Comparison of ENCODE assay signal across 17 cellular contexts in genomic region chr17:7029096-7029495, GRCh38. TPM values are rescaled to one million over a fixed set of nuclear protein-coding genes. Genes with fewer than 3 reads are reported as not detected.
DNase-seq lines count a peak whose midpoint lies in the region; ATAC-seq and TF ChIP-seq lines count a peak whose summit lies in the region.
"Had no signal": no experiment of that assay in that cellular context is flagged by ENCODE, and none has a peak within 500 bp of the region (broad histone marks: within the 10 kb centered on the region; RNA-seq: fewer than 3 reads in every experiment).

No MANE protein-coding gene starts in this region.

- H3K27ac ChIP-seq in right cardiac atrium (ENCODE audit: low read length) (peak overlapping the region; percentile 69), osteoblast (ENCODE audit: low read depth, low read length) (no peak overlapping the region)

- DNase-seq in right cardiac atrium: no peak
- DNase-seq in left cardiac atrium: no peak
- no peak for DNase-seq in naive B cell
- DNase-seq in GM19238 (ENCODE audit: insufficient read length, low spot score): no peak
- no peak for DNase-seq in osteoblast (ENCODE audit: insufficient read length, low spot score, missing footprints)
- DNase-seq: cortex of kidney, left colon, NCI-H187 treated with DMSO at 0.1 percent for 48 hours, NCI-H524, SK-N-SH had no signal

- intact Hi-C loops in right cardiac atrium (cut with DNase I): no loop called here
- intact Hi-C loops in left cardiac atrium (cut with DNase I): no loop called here

- H3K9me3 ChIP-seq in right cardiac atrium (ENCODE audit: control insufficient read depth, low read length) (no peaks in the 10 kb centered on the region), osteoblast (ENCODE audit: low read depth, low read length) (no peaks in the 10 kb centered on the region)
- H3K9me3 ChIP-seq: ascending aorta, SK-N-SH had no signal

- TF ChIP-seq CTCF in osteoblast (IDR thresholded peaks at IDR 0.05; ENCODE audit: extremely low read depth, low read depth, low read length): no peak

- no peaks in the 10 kb centered on the region for H3K27me3 ChIP-seq in right cardiac atrium (ENCODE audit: control insufficient read depth, insufficient read depth)
- H3K27me3 ChIP-seq in osteoblast (ENCODE audit: insufficient read depth, low read length): no peaks in the 10 kb centered on the region
- H3K27me3 ChIP-seq: ascending aorta had no signal

- H3K4me3 ChIP-seq in right cardiac atrium (ENCODE audit: low read length) (no peak overlapping the region), osteoblast (ENCODE audit: insufficient read depth, low read length) (no peak overlapping the region)
- H3K4me3 ChIP-seq: ascending aorta had no signal

- H3K9me3 Mint-ChIP-seq in activated naive CD8-positive, alpha-beta T cell (ENCODE audit: low read depth): no peaks in the 10 kb centered on the region
- no peaks in the 10 kb centered on the region for H3K9me3 Mint-ChIP-seq in naive B cell

- ATAC-seq in right cardiac atrium (no peak), left cardiac atrium (no peak), naive B cell (ENCODE audit: low read depth in 2 of 2) (no peak), GM21737 (IDR thresholded peaks at IDR 0.05; ENCODE audit: unreplicated experiment) (no peak), GM21529 (IDR thresholded peaks at IDR 0.05; ENCODE audit: unreplicated experiment) (no peak)
- ATAC-seq: left colon had no signal

- H3K27ac Mint-ChIP-seq in activated naive CD8-positive, alpha-beta T cell: peak overlapping the region; percentile 91
- peak overlapping the region in 5 of 6 donors; percentile 30 to 90 (median 75) for H3K27ac Mint-ChIP-seq in naive B cell

- no peaks in the 10 kb centered on the region for H4K20me1 ChIP-seq in osteoblast (ENCODE audit: insufficient read depth, low read length)

- H3K4me1 Mint-ChIP-seq in activated naive CD8-positive, alpha-beta T cell (ENCODE audit: low read depth): peaks cover 43% of the 10 kb centered on the region
- H3K4me1 Mint-ChIP-seq in naive B cell: peaks cover 29 to 39% (median 36%) of the 10 kb centered on the region in 3 donors

- H3K36me3 Mint-ChIP-seq in activated naive CD8-positive, alpha-beta T cell: peaks cover 3% of the 10 kb centered on the region
- H3K36me3 Mint-ChIP-seq in naive B cell: no peaks in the 10 kb centered on the region

- H3K4me1 ChIP-seq in right cardiac atrium (ENCODE audit: control insufficient read depth, insufficient read depth, low read length) (peaks cover under 1% of the 10 kb centered on the region), osteoblast (ENCODE audit: insufficient read depth, low read length) (no peaks in the 10 kb centered on the region)
- H3K4me1 ChIP-seq: ascending aorta had no signal

- H3K4me3 Mint-ChIP-seq in activated naive CD8-positive, alpha-beta T cell: peak overlapping the region; percentile 30
- H3K4me3 Mint-ChIP-seq in naive B cell: peak overlapping the region in 6 of 8 donors; percentile 26 to 84 (median 70)

- H3K36me3 ChIP-seq in osteoblast (ENCODE audit: insufficient read depth, low read length): no peaks in the 10 kb centered on the region
- H3K36me3 ChIP-seq: ascending aorta had no signal

- no peak overlapping the region for H2AFZ ChIP-seq in osteoblast (ENCODE audit: low read length)

- no peaks in the 10 kb centered on the region for H3K79me2 ChIP-seq in osteoblast (ENCODE audit: insufficient read depth, low read length)

- no peaks in the 10 kb centered on the region for H3K27me3 Mint-ChIP-seq in activated naive CD8-positive, alpha-beta T cell
- H3K27me3 Mint-ChIP-seq in naive B cell: no peaks in the 10 kb centered on the region

- H3K4me2 ChIP-seq in osteoblast (ENCODE audit: insufficient read depth, low read length): no peak overlapping the region
- H3K4me2 ChIP-seq: SK-N-SH had no signal

- WGBS in right cardiac atrium: 69% methylated on average over 3 of the region's 3 CpGs

RNA-seq across cellular contexts. Expression of gene BCL6B, which starts 6.2 kb away (rescaled TPM):
- total RNA-seq in right cardiac atrium (10 to 100 TPM in 2 of 4 donors, 1 to 10 TPM in 2; 6.7 to 16.8 (median 10.1) TPM), left cardiac atrium (10 to 100 TPM; 14.1 to 19.8 TPM), osteoblast (not detected in 2 replicates)
- polyA plus RNA-seq in right cardiac atrium (6.9 TPM), naive B cell (ENCODE audit: low read depth in 6 of 6) (under 1 TPM in 3 of 6 donors, not detected in 3; 0.21 to 0.36 (median 0.29) TPM)
- total RNA-seq: MCF 10A, myocyte had no signal

RNA-seq across cellular contexts. Expression of gene SLC16A13, which starts 6.7 kb away (rescaled TPM):
- 1 to 10 TPM in 2 of 4 donors, under 1 TPM in 2; 0.91 to 1.1 (median 0.98) TPM for total RNA-seq in right cardiac atrium
- 1.2 TPM for polyA plus RNA-seq in right cardiac atrium
- total RNA-seq in left cardiac atrium: 1 to 10 TPM; 1.2 to 1.8 TPM
- polyA plus RNA-seq in naive B cell (ENCODE audit: low read depth in 6 of 6): 1 to 10 TPM in 5 of 6 donors, under 1 TPM in 1; 0.66 to 3.0 (median 2.4) TPM
- total RNA-seq in osteoblast: 1.2 and 1.4 TPM in 2 replicates

RNA-seq across cellular contexts. Expression of gene SLC16A11, which starts 14.8 kb away (rescaled TPM):
- total RNA-seq in right cardiac atrium (1 to 10 TPM; 3.3 to 5.3 (median 3.7) TPM), left cardiac atrium (1 to 10 TPM; 2.5 to 3.5 TPM), osteoblast (0.29 and 0.36 TPM in 2 replicates)
- polyA plus RNA-seq in right cardiac atrium (11.3 TPM), naive B cell (ENCODE audit: low read depth in 6 of 6) (1 to 10 TPM in 5 of 6 donors, not detected in 1; 1.8 to 3.6 (median 2.3) TPM)
- total RNA-seq: ascending aorta, MCF 10A, urinary bladder had no signal

RNA-seq across cellular contexts. Expression of gene RNASEK, which starts 16.7 kb away (rescaled TPM):
- 100 to 1,000 TPM; 188 to 219 (median 193) TPM for total RNA-seq in right cardiac atrium
- polyA plus RNA-seq in right cardiac atrium: 357 TPM
- 100 to 1,000 TPM; 174 to 198 TPM for total RNA-seq in left cardiac atrium
- polyA plus RNA-seq in naive B cell (ENCODE audit: low read depth in 6 of 6): 100 to 1,000 TPM; 678 to 895 (median 858) TPM
- 37.3 and 38.9 TPM in 2 replicates for total RNA-seq in osteoblast

RNA-seq across cellular contexts. Expression of gene ALOX12, which starts 33.2 kb away (rescaled TPM):
- under 1 TPM in 1 of 4 donors, not detected in 3; 0.18 TPM for total RNA-seq in right cardiac atrium
- polyA plus RNA-seq in right cardiac atrium: 0.09 TPM
- total RNA-seq in left cardiac atrium: under 1 TPM in 1 of 2 donors, not detected in 1; 0.21 TPM
- 1 to 10 TPM in 3 of 6 donors, under 1 TPM in 2, not detected in 1; 0.27 to 2.5 (median 1.4) TPM for polyA plus RNA-seq in naive B cell (ENCODE audit: low read depth in 6 of 6)
- total RNA-seq in osteoblast: not detected in 2 replicates
- total RNA-seq: ascending aorta, left colon, MCF 10A, myocyte, urinary bladder had no signal
- polyA plus RNA-seq: SK-N-SH had no signal
